Comparison of ENCODE assay signal across 1 cellular context in genomic region chr5:2740051-2740848, GRCh38.
TF ChIP-seq lines count a peak whose summit lies in the region.

No MANE protein-coding gene starts in this region.

TF ChIP-seq in H1, 55 proteins besides CTCF, POLR2A, EP300 and RAD21:
- TF ChIP-seq SIRT6 (IDR thresholded peaks at IDR 0.05; ENCODE audit: low read length) (no peak), TEAD4 (IDR thresholded peaks at IDR 0.05; ENCODE audit: low read depth, low read length) (no peak), BRCA1 (IDR thresholded peaks at IDR 0.05; ENCODE audit: low read depth, low read length) (no peak), SIX5 (IDR thresholded peaks at IDR 0.05; ENCODE audit: low read depth, low read length) (no peak), GABPA (IDR thresholded peaks at IDR 0.05; ENCODE audit: borderline replicate concordance, insufficient read depth, low read length) (peak; percentile 13; the same call in 1 of the 2 replicates), ATF3 (IDR thresholded peaks at IDR 0.05; ENCODE audit: insufficient read depth, low read depth, low read length) (no peak), KDM5A (IDR thresholded peaks at IDR 0.05; ENCODE audit: low read length) (no peak), SP2 (IDR thresholded peaks at IDR 0.05; ENCODE audit: low read length) (no peak), RNF2 (IDR thresholded peaks at IDR 0.05; ENCODE audit: borderline replicate concordance, low read depth, low read length, missing control alignments, poor library complexity, severe bottlenecking) (peak; percentile 2), ASH2L (IDR thresholded peaks at IDR 0.05; ENCODE audit: low read length) (no peak), E2F6 (IDR thresholded peaks at IDR 0.05) (peak; percentile 56; the same call in 1 of the 2 replicates), ATF2 (IDR thresholded peaks at IDR 0.05; ENCODE audit: low read length) (no peak), SUZ12 (IDR thresholded peaks at IDR 0.05; ENCODE audit: low read length) (peak; percentile 88), EZH2 (IDR thresholded peaks at IDR 0.05; ENCODE audit: low read depth, low read length, severe bottlenecking) (peak; percentile 85), RFX5 (IDR thresholded peaks at IDR 0.05; ENCODE audit: borderline replicate concordance, low read depth, low read length) (no peak), MAX (IDR thresholded peaks at IDR 0.05) (peak; percentile 61)
